ENCODE assay signal across 13 cellular contexts in the genomic region with DNA sequence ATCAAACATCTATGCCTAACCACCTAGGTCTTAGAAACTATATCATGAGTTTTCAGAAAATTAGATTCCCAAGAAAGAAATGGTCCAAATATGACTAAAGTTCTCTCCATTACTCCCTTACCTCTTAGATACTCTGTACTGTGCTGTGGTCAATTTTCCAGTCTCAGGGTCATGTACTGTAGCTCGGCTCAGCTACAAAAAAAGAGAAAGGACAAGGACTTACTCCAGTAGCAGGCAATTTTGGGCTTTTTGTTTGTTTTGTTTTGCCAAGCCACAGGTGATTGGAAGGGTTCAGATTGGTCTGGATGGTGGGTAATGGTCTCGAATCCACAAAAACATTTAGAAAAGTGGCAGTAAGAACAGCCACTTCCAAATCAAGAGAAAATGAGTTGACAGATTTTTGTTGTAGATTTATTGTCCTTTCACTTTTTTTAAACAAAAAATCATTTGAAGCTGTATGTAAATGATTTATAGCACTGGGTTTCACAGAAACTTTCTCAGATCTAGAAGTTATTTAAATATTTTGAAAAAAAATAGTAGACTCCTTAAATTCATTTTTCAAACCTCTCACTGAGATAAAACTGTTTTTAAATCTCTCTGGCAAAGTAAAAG. TPM values are rescaled to one million over a fixed set of nuclear protein-coding genes. Genes with fewer than 3 reads are reported as not detected.
A peak's percentile ranks its signal among the peaks of the same experiment; 100 is the strongest.
DNase-seq lines count a peak whose midpoint lies in the region; ATAC-seq and TF ChIP-seq lines count a peak whose summit lies in the region.
"Had no signal": no experiment of that assay in that cellular context is flagged by ENCODE, and none has a peak within 500 bp of the region (broad histone marks: within the 10 kb centered on the region; RNA-seq: fewer than 3 reads in every experiment).

No MANE protein-coding gene starts in this region.

- H3K9me3 ChIP-seq in adrenal gland (replicated peaks in 1 of 3) = no peaks in the 10 kb centered on the region
- H3K9me3 ChIP-seq in fibroblast of lung (ENCODE audit: control insufficient read depth, insufficient read depth, low read depth, low read length) = no peaks in the 10 kb centered on the region
- H3K9me3 ChIP-seq in gastrocnemius medialis = no peaks in the 10 kb centered on the region
- H3K9me3 ChIP-seq: HAP-1 had no signal

- H3K27me3 ChIP-seq in adrenal gland (no peaks in the 10 kb centered on the region), fibroblast of lung (ENCODE audit: control insufficient read depth, insufficient read depth, low read length) (no peaks in the 10 kb centered on the region), gastrocnemius medialis (no peaks in the 10 kb centered on the region)

- H3K27ac ChIP-seq in adrenal gland (peak overlapping the region; percentile 55 to 84 (median 66)), fibroblast of lung (ENCODE audit: insufficient read depth, low read length) (peak overlapping the region; percentile 57), gastrocnemius medialis (peak overlapping the region; percentile 20 to 32 (median 25))

- peak overlapping the region; percentile 48 for H3K4me2 ChIP-seq in fibroblast of lung (ENCODE audit: extremely low read depth, insufficient read depth, low read length)

- no peaks in the 10 kb centered on the region; the same call in 1 of the 2 replicates for H3K27me3 Mint-ChIP-seq in HFFc6 (ENCODE audit: insufficient read depth)
- H3K27me3 Mint-ChIP-seq: activated naive CD8-positive, alpha-beta T cell treated with anti-CD3 and anti-CD28 coated beads, Interleukin-2, amount 10 ng/mL, durations not matched to agents 7 days and 5 days; T-cell had no signal

- H3K36me3 Mint-ChIP-seq in HFFc6 (ENCODE audit: low read depth) = peaks cover 26% of the 10 kb centered on the region

- H3K4me1 Mint-ChIP-seq in HFFc6 (ENCODE audit: low read depth) = peaks cover 44% of the 10 kb centered on the region
- H3K4me1 Mint-ChIP-seq: activated naive CD8-positive, alpha-beta T cell treated with anti-CD3 and anti-CD28 coated beads, Interleukin-2, amount 10 ng/mL, durations not matched to agents 7 days and 5 days; T-cell had no signal

- H3K36me3 ChIP-seq in adrenal gland (replicated peaks in 1 of 2) = peaks cover 0 to 13% of the 10 kb centered on the region in 2 donors
- no peaks in the 10 kb centered on the region for H3K36me3 ChIP-seq in fibroblast of lung (ENCODE audit: control insufficient read depth, insufficient read depth, low read length)
- peaks cover 0 to 67% of the 10 kb centered on the region in 2 donors for H3K36me3 ChIP-seq in gastrocnemius medialis

- H3K4me1 ChIP-seq in adrenal gland (replicated peaks in 1 of 2) = peaks cover 16 to 28% of the 10 kb centered on the region in 2 donors
- no peaks in the 10 kb centered on the region for H3K4me1 ChIP-seq in fibroblast of lung (ENCODE audit: control insufficient read depth, extremely low read depth, insufficient read depth, low read length)
- H3K4me1 ChIP-seq in gastrocnemius medialis = peaks cover 0 to 3% of the 10 kb centered on the region in 2 donors

- TF ChIP-seq POLR2A in adrenal gland (IDR thresholded peaks at IDR 0.05) (no peak), gastrocnemius medialis (IDR thresholded peaks at IDR 0.05) (no peak)

- 37 to 49% (median 38%) methylated on average over 2 of the region's 2 CpGs for WGBS in adrenal gland, 4 donors

- H3K4me3 Mint-ChIP-seq in HFFc6 = peak overlapping the region; percentile 64
- H3K4me3 Mint-ChIP-seq: activated naive CD8-positive, alpha-beta T cell treated with anti-CD3 and anti-CD28 coated beads, Interleukin-2, amount 10 ng/mL, durations not matched to agents 7 days and 5 days; T-cell had no signal

- H3K4me3 ChIP-seq in adrenal gland = peak overlapping the region in 1 of 4 donors; percentile 4
- H3K4me3 ChIP-seq in fibroblast of lung (replicated peaks in 1 of 4; ENCODE audit: control extremely low read depth in 1 of 4, insufficient read depth in 1 of 4, low read depth in 3 of 4, low read length in 4 of 4) = no peak overlapping the region
- H3K4me3 ChIP-seq in gastrocnemius medialis = no peak overlapping the region
- H3K4me3 ChIP-seq: HAP-1 had no signal

- TF ChIP-seq CTCF in HFFc6 (IDR thresholded peaks at IDR 0.05) (no peak), adrenal gland (IDR thresholded peaks at IDR 0.05) (no peak), fibroblast of lung (conservative IDR thresholded peaks at IDR 0.05 in 1 of 2, IDR thresholded peaks at IDR 0.05 in 1 of 2; ENCODE audit: low read depth in 1 of 2, low read length in 2 of 2) (no peak), gastrocnemius medialis (IDR thresholded peaks at IDR 0.05 in 4 of 5, conservative IDR thresholded peaks at IDR 0.05 in 1 of 5) (no peak)

- no peaks in the 10 kb centered on the region for H3K9me3 Mint-ChIP-seq in HFFc6
- H3K9me3 Mint-ChIP-seq: activated naive CD8-positive, alpha-beta T cell treated with anti-CD3 and anti-CD28 coated beads, Interleukin-2, amount 10 ng/mL, durations not matched to agents 7 days and 5 days; T-cell had no signal

- in situ Hi-C loops in gastrocnemius medialis (cut with MboI; ENCODE audit: low sequenced_read_pairs in 4 of 4) = no loop called here

- intact Hi-C loops in adrenal gland (cut with DNase I) = no loop called here
- intact Hi-C loops in gastrocnemius medialis (cut with DNase I; ENCODE audit: low total_unique reads) = loop anchor here (5.0 kb wide), 1 partner anchor 37 kb away; no protein-coding TSS in a partner anchor

- peak overlapping the region; percentile 92 for H3K27ac Mint-ChIP-seq in HFFc6
- H3K27ac Mint-ChIP-seq: activated naive CD8-positive, alpha-beta T cell treated with anti-CD3 and anti-CD28 coated beads, Interleukin-2, amount 10 ng/mL, durations not matched to agents 7 days and 5 days; T-cell had no signal

- no peak overlapping the region for H3K9ac ChIP-seq in fibroblast of lung (ENCODE audit: insufficient read depth, low read length)

- DNase-seq in HFFc6 (no peak), adrenal gland (peak in 3 of 7 donors; percentile 13 to 33 (median 24)), fibroblast of lung (ENCODE audit: low read depth in 2 of 2) (peak; percentile 8 to 20), gastrocnemius medialis (no peak), NCI-H1105 (lab: John Stamatoyannopoulos, UW) (no peak), GDM1 (lab: John Stamatoyannopoulos, UW) (no peak), hypothalamus (lab: John Stamatoyannopoulos, UW) (no peak)
- DNase-seq: activated CD8-positive, alpha-beta memory T cell treated with anti-CD3 and anti-CD28 coated beads, Interleukin-2, amount 50 U/mL, for 48 hours; activated naive CD8-positive, alpha-beta T cell treated with anti-CD3 and anti-CD28 coated beads, Interleukin-2, amount 10 ng/mL, durations not matched to agents 7 days and 5 days; glutamatergic neuron; T-cell had no signal

- no peak for ATAC-seq in gastrocnemius medialis
- no peak for ATAC-seq in HG02642 (IDR thresholded peaks at IDR 0.05; ENCODE audit: poor library complexity, unreplicated experiment)
- ATAC-seq: T-cell had no signal

- no peak overlapping the region for H2AFZ ChIP-seq in fibroblast of lung (ENCODE audit: low read length)

- H3K79me2 ChIP-seq in fibroblast of lung (ENCODE audit: control insufficient read depth, insufficient read depth, low read length) = no peaks in the 10 kb centered on the region

- H4K20me1 ChIP-seq in fibroblast of lung (ENCODE audit: control insufficient read depth, extremely low read depth, insufficient read depth, low read length) = no peaks in the 10 kb centered on the region

RNA-seq across cellular contexts. Expression of gene P4HA1, which starts 52.8 kb away (rescaled TPM):
- 100 to 1,000 TPM; 117 to 192 (median 127) TPM for total RNA-seq in HFFc6 (2021; fragmentation: NEBNext Ultra II Directional; extraction: Animal tissue kit (Norgen Biotek cat#: 25700))
- 100 to 1,000 TPM in 1 of 8 donors, 10 to 100 TPM in 7; 28.2 to 109 (median 52.2) TPM for total RNA-seq in adrenal gland
- 10 to 100 TPM in 2 of 3 donors, 1 to 10 TPM in 1; 9.2 to 34.7 (median 14.2) TPM for polyA plus RNA-seq in adrenal gland
- 147 and 179 TPM in 2 replicates for total RNA-seq in fibroblast of lung
- polyA plus RNA-seq in fibroblast of lung = 89.1 and 226 TPM in 2 replicates
- polyA plus RNA-seq in fibroblast of lung (2012) = 64.6 and 153 TPM in 2 replicates
- polyA minus RNA-seq in fibroblast of lung (ENCODE audit: low replicate concordance) = 7.0 and 12.5 TPM in 2 replicates
- total RNA-seq in gastrocnemius medialis = 100 to 1,000 TPM in 3 of 4 donors, 10 to 100 TPM in 1; 65.3 to 348 (median 217) TPM

Comparison
In these comparisons a context has a peak if more than half of its experiments do, and no peak if none do; other contexts are left out.
1. DNase-seq: peak in fibroblast of lung (2 of 2); none in HFFc6 (single experiment), gastrocnemius medialis (0 of 2), NCI-H1105 (single experiment), GDM1 (single experiment) and hypothalamus (0 of 51).
2. Peak in every context shown above with its lines, with median percentiles within 50 percentile points of each other: H3K27ac ChIP-seq.